17 cellular contexts compared by ENCODE assay signal in genomic region chr2:28082131-28082530, GRCh38.
A peak's percentile ranks its signal among the peaks of the same experiment; 100 is the strongest.
DNase-seq lines count a peak whose midpoint lies in the region; ATAC-seq, FAIRE-seq and TF ChIP-seq lines count a peak whose summit lies in the region.
"Had no signal": no experiment of that assay in that cellular context is flagged by ENCODE, and none has a peak within 500 bp of the region (broad histone marks: within the 10 kb centered on the region; RNA-seq: fewer than 3 reads in every experiment).

No MANE protein-coding gene starts in this region.

- H3K36me3 ChIP-seq in uterus = no peaks in the 10 kb centered on the region
- H3K36me3 ChIP-seq: BLaER1 had no signal

- peak overlapping the region; percentile 88 to 93 for H3K27ac ChIP-seq in uterus
- H3K27ac ChIP-seq: BLaER1, body of pancreas had no signal

- TF ChIP-seq CTCF in fibroblast of pulmonary artery (IDR thresholded peaks at IDR 0.05; ENCODE audit: low read length, missing control alignments) = no peak
- no peak for TF ChIP-seq CTCF in uterus (IDR thresholded peaks at IDR 0.05)

- peaks cover 17 to 27% of the 10 kb centered on the region in 2 donors for H3K4me1 ChIP-seq in uterus

- FAIRE-seq in HTR-8/SVneo (lab: Jason Lieb, UNC) = peak; percentile 13

- H3K4me3 ChIP-seq in fibroblast of pulmonary artery (replicated peaks; ENCODE audit: low read depth, low read length) = no peak overlapping the region
- no peak overlapping the region for H3K4me3 ChIP-seq in uterus
- H3K4me3 ChIP-seq: BLaER1, body of pancreas, testis had no signal

- intact Hi-C loops in uterus (cut with DNase I; ENCODE audit: low total_unique reads) = loop anchor here (10.0 kb wide), 1 partner anchor 313 kb away; the partner anchor contains the start of gene FOSL2

- TF ChIP-seq POLR2A in uterus (IDR thresholded peaks at IDR 0.05) = no peak

- DNase-seq in HTR-8/SVneo (ENCODE audit: insufficient read length, low spot score) = no peak
- DNase-seq in fibroblast of pulmonary artery (ENCODE audit: low read depth) = peak; percentile 54
- no peak for DNase-seq in uterus
- DNase-seq in NCI-H187 treated with DMSO at 0.1 percent for 48 hours (lab: John Stamatoyannopoulos, UW) = no peak
- DNase-seq: activated CD8-positive, alpha-beta memory T cell treated with anti-CD3 and anti-CD28 coated beads, Interleukin-2, amount 50 U/mL, for 48 hours; activated gamma-delta T cell treated with Interleukin-2 at 50 U/mL for 16 hours; body of pancreas; DMS53; HCEC 1CT; NCI-H345; testis had no signal

- H3K9me3 ChIP-seq in uterus = no peaks in the 10 kb centered on the region
- H3K9me3 ChIP-seq: BLaER1, body of pancreas, testis had no signal

- peak; percentile 78 for ATAC-seq in SK-N-SH treated with all-trans-retinoic acid at 6 μM for 48 hours
- ATAC-seq in HG02759 (IDR thresholded peaks at IDR 0.05; ENCODE audit: unreplicated experiment) = no peak
- ATAC-seq in HG03342 (IDR thresholded peaks at IDR 0.05; ENCODE audit: unreplicated experiment) = no peak
- ATAC-seq: body of pancreas; esophagus mucosa; natural killer cell treated with Interleukin-12 subunit alpha and Interleukin-12 subunit beta and Interleukin-15 and Interleukin-18, amount 100 ng/mL, for 72 hours had no signal

- H3K27me3 ChIP-seq in uterus = no peaks in the 10 kb centered on the region
- H3K27me3 ChIP-seq: BLaER1, body of pancreas, testis had no signal

TF ChIP-seq in SK-N-SH treated with all-trans-retinoic acid at 6 μM for 48 hours, 23 proteins besides CTCF, POLR2A, EP300 and RAD21:
- TF ChIP-seq ISL1 (CRISPR knock-in tag; IDR thresholded peaks at IDR 0.05) (peak; percentile 40; the same call in 1 of the 2 replicates), CREB5 (CRISPR knock-in tag; IDR thresholded peaks at IDR 0.05; ENCODE audit: low read depth) (no peak), PATZ1 (CRISPR knock-in tag; IDR thresholded peaks at IDR 0.05; ENCODE audit: borderline replicate concordance) (peak; percentile 55; the same call in 1 of the 2 replicates)
